In genomic region chr5:109404428-109404960, GRCh38 we compare ENCODE assay signal across 15 cellular contexts.
"Had no signal": no experiment of that assay in that cellular context is flagged by ENCODE, and none has a peak within 500 bp of the region (broad histone marks: within the 10 kb centered on the region; RNA-seq: fewer than 3 reads in every experiment).

No MANE protein-coding gene starts in this region.

- H3K9me3 ChIP-seq: ascending aorta, colonic mucosa, left lung, pancreas, thyroid gland had no signal

- H3K27ac ChIP-seq: ascending aorta, cardiac muscle cell, colonic mucosa, left lung, neural progenitor cell, pancreas, SK-N-MC, thyroid gland had no signal

- DNase-seq: activated B cell treated with CpG ODN at 0.5 μM for 24 hours; activated CD4-positive, alpha-beta T cell treated with anti-CD3 and anti-CD28 coated beads, Interleukin-2, amount 10 ng/mL, durations not matched to agents 7 days and 5 days; activated effector memory CD4-positive, alpha-beta T cell treated with Interleukin-2 at 50 U/mL for 16 hours; colonic mucosa; effector CD4-positive, alpha-beta T cell; left lung; mesenchymal stem cell; pancreas; stimulated activated CD4-positive, alpha-beta T cell treated with anti-CD3 and anti-CD28 coated beads, Interleukin-4, amount 100 ng/mL, for 24 hours; thyroid gland had no signal

- H3K36me3 ChIP-seq: colonic mucosa, neural progenitor cell, pancreas, thyroid gland had no signal

- H3K4me3 Mint-ChIP-seq: activated B cell treated with CpG ODN at 0.5 μM for 24 hours; activated CD4-positive, alpha-beta T cell treated with anti-CD3 and anti-CD28 coated beads, Interleukin-2, amount 10 ng/mL, durations not matched to agents 7 days and 5 days; neural progenitor cell had no signal

- H3K9me3 Mint-ChIP-seq: activated B cell treated with CpG ODN at 0.5 μM for 24 hours; activated naive CD4-positive, alpha-beta T cell treated with anti-CD3 and anti-CD28 coated beads, Interleukin-2, amount 50 U/mL, for 72 hours had no signal

- H3K27me3 Mint-ChIP-seq: activated B cell treated with CpG ODN at 0.5 μM for 24 hours; activated CD4-positive, alpha-beta T cell treated with anti-CD3 and anti-CD28 coated beads, Interleukin-2, amount 10 ng/mL, durations not matched to agents 7 days and 5 days had no signal

- H3K27me3 ChIP-seq: ascending aorta, cardiac muscle cell, colonic mucosa, left lung, neural progenitor cell, pancreas, thyroid gland had no signal

- H3K27ac Mint-ChIP-seq: activated B cell treated with CpG ODN at 0.5 μM for 24 hours; activated CD4-positive, alpha-beta T cell treated with anti-CD3 and anti-CD28 coated beads, Interleukin-2, amount 10 ng/mL, durations not matched to agents 7 days and 5 days; activated naive CD4-positive, alpha-beta T cell treated with anti-CD3 and anti-CD28 coated beads, Interleukin-2, amount 50 U/mL, for 72 hours; neural progenitor cell had no signal

- H3K4me1 ChIP-seq: colonic mucosa had no signal

- ATAC-seq: activated naive CD4-positive, alpha-beta T cell treated with anti-CD3 and anti-CD28 coated beads, Interleukin-2, amount 50 U/mL, for 72 hours; left lung; pancreas had no signal

- H3K4me3 ChIP-seq: ascending aorta, cardiac muscle cell, colonic mucosa, left lung, neural progenitor cell, pancreas, SK-N-MC, thyroid gland had no signal
